ENCODE assay signal across 3 cellular contexts in the genomic region with DNA sequence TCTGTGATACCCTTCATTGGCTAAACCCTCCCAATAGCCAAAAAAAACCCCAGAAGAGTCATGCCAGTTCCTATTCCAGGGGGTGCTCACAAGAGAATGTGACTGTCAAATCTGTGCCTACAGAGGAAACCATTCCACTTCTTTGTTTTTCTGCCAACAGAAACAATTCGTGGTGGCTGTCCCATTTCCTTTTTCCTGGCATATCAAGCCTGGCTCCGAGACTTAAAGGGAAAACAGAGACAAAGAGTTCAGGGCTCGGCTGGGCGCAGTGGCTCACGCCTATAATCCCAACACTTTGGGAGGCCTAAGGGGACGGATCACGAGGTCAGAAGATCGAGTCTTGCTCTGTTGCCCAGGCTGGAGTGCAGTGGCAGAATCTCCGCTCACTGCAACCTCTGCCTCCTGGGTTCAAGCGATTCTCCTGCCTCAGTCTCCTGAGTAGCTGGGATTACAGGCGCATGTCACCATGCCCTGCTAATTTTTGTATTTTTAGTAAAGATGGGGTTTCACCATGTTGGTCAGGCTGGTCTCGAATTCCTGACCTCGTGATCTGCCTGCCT. TPM values are rescaled to one million over a fixed set of nuclear protein-coding genes. Genes with fewer than 3 reads are reported as not detected.
"Had no signal": no experiment of that assay in that cellular context is flagged by ENCODE, and none has a peak within 500 bp of the region (broad histone marks: within the 10 kb centered on the region; RNA-seq: fewer than 3 reads in every experiment).

No MANE protein-coding gene starts in this region.

RNA-seq across cellular contexts. Expression of a gene that starts 42.1 kb away (rescaled TPM):
- total RNA-seq: activated B cell treated with CpG ODN at 0.5 μM for 24 hours, mononuclear cell had no signal
- polyA plus RNA-seq: immature natural killer cell had no signal
